Comparison of ENCODE assay signal across 14 cellular contexts in the genomic region with DNA sequence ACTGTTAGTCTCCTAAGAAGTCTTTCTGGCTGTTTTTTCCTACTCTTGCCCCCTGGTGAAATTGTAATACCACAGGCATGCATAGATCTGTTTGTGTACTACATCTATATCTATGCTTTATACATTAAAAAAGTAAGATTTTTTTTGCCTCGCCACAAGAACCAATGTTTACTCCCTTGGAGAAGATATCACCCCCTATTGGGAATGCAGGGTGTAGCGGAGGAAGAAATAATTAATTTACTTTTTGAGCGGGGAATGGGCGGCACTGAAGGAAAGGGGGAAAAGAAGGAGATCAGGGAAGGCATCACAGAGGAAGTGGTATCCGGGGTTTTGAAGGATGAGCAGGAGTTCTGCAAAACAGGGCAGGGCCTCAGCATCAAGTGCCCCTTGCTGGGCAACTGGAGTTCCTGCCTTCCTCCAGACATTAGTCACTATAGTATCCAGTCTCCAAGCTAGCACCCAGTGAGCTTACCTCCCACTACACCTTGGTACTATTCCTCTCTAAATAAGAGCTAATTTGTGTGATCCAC.
DNase-seq lines count a peak whose midpoint lies in the region; ATAC-seq, FAIRE-seq and TF ChIP-seq lines count a peak whose summit lies in the region.
"Had no signal": no experiment of that assay in that cellular context is flagged by ENCODE, and none has a peak within 500 bp of the region (broad histone marks: within the 10 kb centered on the region; RNA-seq: fewer than 3 reads in every experiment).

No MANE protein-coding gene starts in this region.

- intact Hi-C loops in dorsolateral prefrontal cortex (cut with DNase I): no loop called here

- no peaks in the 10 kb centered on the region for H3K9me3 ChIP-seq in endodermal cell (ENCODE audit: control insufficient read depth, low read length)

- FAIRE-seq in urothelium cell line (lab: Jason Lieb, UNC): no peak

- H3K27ac Mint-ChIP-seq in endodermal cell (no peak overlapping the region), neural crest cell (ENCODE audit: unreplicated experiment) (no peak overlapping the region)

- 0 out of 2 replicates have a peak, but pooled peaks have one; percentile 13 for TF ChIP-seq CTCF in LNCaP clone FGC (IDR thresholded peaks at IDR 0.05; ENCODE audit: control insufficient read depth, extremely low read depth, insufficient read depth)
- peak; percentile 57 for TF ChIP-seq CTCF in endodermal cell (conservative IDR thresholded peaks at IDR 0.05)
- TF ChIP-seq CTCF in neural crest cell (conservative IDR thresholded peaks at IDR 0.05): peak; percentile 16
- no peak for TF ChIP-seq CTCF in dorsolateral prefrontal cortex (IDR thresholded peaks at IDR 0.05 in 54 of 56, conservative IDR thresholded peaks at IDR 0.05 in 2 of 56; ENCODE audit: low read depth in 1 of 56, partially characterized antibody in 56 of 56)

- H3K36me3 ChIP-seq in endodermal cell (ENCODE audit: control insufficient read depth, insufficient read depth, low read length): no peaks in the 10 kb centered on the region

- WGBS in endodermal cell (ENCODE audit: insufficient coverage in 1 of 2, insufficient read length in 1 of 2), 2 experiments: 97 to 100% methylated on average over 4 to 5 of the region's 5 CpGs

- H3K4me1 Mint-ChIP-seq in endodermal cell: no peaks in the 10 kb centered on the region
- H3K4me1 Mint-ChIP-seq in neural crest cell: no peaks in the 10 kb centered on the region

- H3K36me3 Mint-ChIP-seq in endodermal cell (ENCODE audit: low read depth): no peaks in the 10 kb centered on the region
- H3K36me3 Mint-ChIP-seq in neural crest cell (ENCODE audit: low read depth): no peaks in the 10 kb centered on the region
- H3K36me3 Mint-ChIP-seq: CD8-positive, alpha-beta memory T cell had no signal

- H3K9me3 Mint-ChIP-seq in endodermal cell (no peaks in the 10 kb centered on the region), neural crest cell (peaks cover 6% of the 10 kb centered on the region)

- no peaks in the 10 kb centered on the region for H3K27me3 ChIP-seq in endodermal cell (ENCODE audit: control insufficient read depth, insufficient read depth, low read length, poor library complexity, severe bottlenecking)
- peaks cover 0 to 9% (median 0%) of the 10 kb centered on the region in 45 donors for H3K27me3 ChIP-seq in dorsolateral prefrontal cortex

- H3K27me3 Mint-ChIP-seq in endodermal cell (ENCODE audit: insufficient read depth) (peaks cover 3% of the 10 kb centered on the region), neural crest cell (ENCODE audit: low read depth) (peaks cover 6% of the 10 kb centered on the region)

- H3K4me3 ChIP-seq in LNCaP clone FGC (ENCODE audit: low read depth, low read length): no peak overlapping the region
- H3K4me3 ChIP-seq in endodermal cell (ENCODE audit: low read length): no peak overlapping the region
- H3K4me3 ChIP-seq in dorsolateral prefrontal cortex: no peak overlapping the region

- no peak overlapping the region for H3K27ac ChIP-seq in endodermal cell (ENCODE audit: low read depth, low read length)
- peak overlapping the region in 3 of 59 donors; percentile 76 to 82 (median 81) for H3K27ac ChIP-seq in dorsolateral prefrontal cortex
- H3K27ac ChIP-seq in caudate nucleus (ENCODE audit: low read depth, low read length): no peak overlapping the region

- peak; percentile 6 for DNase-seq in ELR (ENCODE audit: low read depth)
- no peak for DNase-seq in LNCaP clone FGC (ENCODE audit: low read depth)
- DNase-seq in endodermal cell: peak; percentile 32
- no peak for DNase-seq in neural crest cell (ENCODE audit: low read depth, low spot score)
- DNase-seq in urothelium cell line (ENCODE audit: low spot score): no peak
- no peak for DNase-seq in dorsolateral prefrontal cortex
- no peak for DNase-seq in caudate nucleus (lab: John Stamatoyannopoulos, UW)
- DNase-seq: CD8-positive, alpha-beta memory T cell; NCI-H1105 treated with DMSO at 0.1 percent for 48 hours; NCI-H187; NCI-H774; Right ventricle myocardium superior had no signal

- no peak for ATAC-seq in HG03571 (IDR thresholded peaks at IDR 0.05; ENCODE audit: unreplicated experiment)
- ATAC-seq: Panc1 had no signal

- H3K4me3 Mint-ChIP-seq in endodermal cell (no peak overlapping the region), neural crest cell (no peak overlapping the region)
- H3K4me3 Mint-ChIP-seq: CD8-positive, alpha-beta memory T cell had no signal

- H3K9ac ChIP-seq in endodermal cell (ENCODE audit: extremely low read depth, low read length, poor library complexity, severe bottlenecking): no peak overlapping the region

- H3K4me1 ChIP-seq in endodermal cell (ENCODE audit: control insufficient read depth, insufficient read depth, low read length): no peaks in the 10 kb centered on the region

Comparison
In these comparisons a context has a peak if more than half of its experiments do, and no peak if none do; other contexts are left out.
1. DNase-seq: peak in ELR (single experiment) and endodermal cell (single experiment); none in LNCaP clone FGC (single experiment), neural crest cell (single experiment), urothelium cell line (single experiment), dorsolateral prefrontal cortex (0 of 10) and caudate nucleus (0 of 61).
2. CTCF ChIP-seq: peak in LNCaP clone FGC (single experiment), endodermal cell (single experiment) and neural crest cell (single experiment); none in dorsolateral prefrontal cortex (0 of 56).